ENCODE assay signal across 26 cellular contexts in genomic region chr1:221806984-221807383, GRCh38.
DNase-seq lines count a peak whose midpoint lies in the region; ATAC-seq and TF ChIP-seq lines count a peak whose summit lies in the region.
"Had no signal": no experiment of that assay in that cellular context is flagged by ENCODE, and none has a peak within 500 bp of the region (broad histone marks: within the 10 kb centered on the region; RNA-seq: fewer than 3 reads in every experiment).

No MANE protein-coding gene starts in this region.

- H3K36me3 ChIP-seq in BLaER1 (no peaks in the 10 kb centered on the region), SU-DHL-6 (ENCODE audit: low read length) (no peaks in the 10 kb centered on the region), prostate gland (no peaks in the 10 kb centered on the region), mesenchymal stem cell (ENCODE audit: control insufficient read depth in 1 of 2, insufficient read depth in 2 of 2, low read depth in 1 of 2, low read length in 2 of 2) (no peaks in the 10 kb centered on the region)
- H3K36me3 ChIP-seq: heart right ventricle, vagina had no signal

- no peaks in the 10 kb centered on the region for H3K9me2 ChIP-seq in SU-DHL-6 (replicated peaks; ENCODE audit: insufficient read depth, low read length)

- ATAC-seq in GM18511 (IDR thresholded peaks at IDR 0.05; ENCODE audit: unreplicated experiment) = peak; percentile 47
- peak; percentile 52 for ATAC-seq in HG02759 (IDR thresholded peaks at IDR 0.05; ENCODE audit: unreplicated experiment)
- ATAC-seq in natural killer cell = no peak
- ATAC-seq in GM19035 (IDR thresholded peaks at IDR 0.05; ENCODE audit: unreplicated experiment) = no peak
- ATAC-seq: effector memory CD8-positive, alpha-beta T cell; heart right ventricle; naive thymus-derived CD4-positive, alpha-beta T cell had no signal

- H3K27ac ChIP-seq in BLaER1 = peak overlapping the region; percentile 16
- no peak overlapping the region for H3K27ac ChIP-seq in SU-DHL-6 (ENCODE audit: low read depth, low read length)
- H3K27ac ChIP-seq in prostate gland = no peak overlapping the region
- H3K27ac ChIP-seq in mesenchymal stem cell (ENCODE audit: low read length, poor library complexity, severe bottlenecking) = no peak overlapping the region
- H3K27ac ChIP-seq: C4-2B, coronary artery, heart right ventricle, skin epidermis, vagina had no signal

- no peak overlapping the region for H2BK12ac ChIP-seq in mesenchymal stem cell (ENCODE audit: low read length in 2 of 2)

- H3K9ac ChIP-seq in BLaER1 = 0 out of 2 replicates have a peak overlapping the region, but pooled peaks have one; percentile 36
- H3K9ac ChIP-seq in SU-DHL-6 (ENCODE audit: low read length) = peak overlapping the region; percentile 21; the same call in 1 of the 2 replicates
- H3K9ac ChIP-seq in mesenchymal stem cell (ENCODE audit: low read length) = no peak overlapping the region

- no peaks in the 10 kb centered on the region for H3K36me3 Mint-ChIP-seq in natural killer cell

- H3K4me2 ChIP-seq in BLaER1 = peak overlapping the region; percentile 67
- peak overlapping the region; percentile 38 for H3K4me2 ChIP-seq in SU-DHL-6 (ENCODE audit: low read depth, low read length, poor library complexity, severe bottlenecking)
- no peak overlapping the region for H3K4me2 ChIP-seq in mesenchymal stem cell (ENCODE audit: low read length, poor library complexity, severe bottlenecking)

- no peak overlapping the region for H3K4me3 Mint-ChIP-seq in natural killer cell
- H3K4me3 Mint-ChIP-seq: effector memory CD8-positive, alpha-beta T cell; naive thymus-derived CD4-positive, alpha-beta T cell had no signal

- no peak overlapping the region for H2BK120ac ChIP-seq in mesenchymal stem cell (ENCODE audit: low read depth, low read length)

- no peak overlapping the region for H3K18ac ChIP-seq in mesenchymal stem cell (ENCODE audit: low read depth in 1 of 2, low read length in 2 of 2)

- H3F3A ChIP-seq in SU-DHL-6 (ENCODE audit: insufficient read depth) = peaks cover 7% of the 10 kb centered on the region; the same call in 1 of the 2 replicates

- no peak overlapping the region for H3K4ac ChIP-seq in mesenchymal stem cell (ENCODE audit: low read depth in 1 of 2, low read length in 2 of 2)

- no peak overlapping the region for H2AK5ac ChIP-seq in mesenchymal stem cell (ENCODE audit: low read length, severe bottlenecking)

- peak overlapping the region in 1 of 2 donors; percentile 26 for H3K27ac Mint-ChIP-seq in natural killer cell
- H3K27ac Mint-ChIP-seq: activated naive CD4-positive, alpha-beta T cell treated with anti-CD3 and anti-CD28 coated beads, Interleukin-2, amount 50 U/mL, for 72 hours; effector memory CD8-positive, alpha-beta T cell; naive thymus-derived CD4-positive, alpha-beta T cell had no signal

- no peak overlapping the region for H4K91ac ChIP-seq in mesenchymal stem cell (ENCODE audit: low read length)

- H3K23ac ChIP-seq in mesenchymal stem cell (ENCODE audit: low read length in 2 of 2) = no peak overlapping the region

- no peak overlapping the region for H2AFZ ChIP-seq in SU-DHL-6 (ENCODE audit: low read depth, low read length, severe bottlenecking)
- H2AFZ ChIP-seq in mesenchymal stem cell (ENCODE audit: low read depth, low read length) = no peak overlapping the region

- TF ChIP-seq CTCF in SU-DHL-6 (IDR thresholded peaks at IDR 0.05; ENCODE audit: insufficient read depth, low read length, poor library complexity, severe bottlenecking) = no peak
- no peak for TF ChIP-seq CTCF in prostate gland (IDR thresholded peaks at IDR 0.05)
- TF ChIP-seq CTCF in natural killer cell (IDR thresholded peaks at IDR 0.05) = no peak

- no peak overlapping the region for H3K4me3 ChIP-seq in BLaER1
- H3K4me3 ChIP-seq in SU-DHL-6 (ENCODE audit: insufficient read depth, low read length, poor library complexity, severe bottlenecking) = peak overlapping the region; percentile 8
- H3K4me3 ChIP-seq in prostate gland = no peak overlapping the region
- H3K4me3 ChIP-seq in mesenchymal stem cell (ENCODE audit: insufficient read depth in 1 of 2, low read depth in 1 of 2, low read length in 2 of 2) = no peak overlapping the region
- H3K4me3 ChIP-seq: coronary artery, heart right ventricle, skin epidermis, vagina had no signal

- intact Hi-C loops in prostate gland (cut with DNase I) = no loop called here
- intact Hi-C loops in natural killer cell (cut with micrococcal nuclease) = no loop called here

- H2BK15ac ChIP-seq in mesenchymal stem cell (ENCODE audit: low read depth, poor library complexity, severe bottlenecking) = no peak overlapping the region

- H3K79me2 ChIP-seq in SU-DHL-6 (ENCODE audit: insufficient read depth, low read length) = no peaks in the 10 kb centered on the region

- no peak for TF ChIP-seq POLR2A in prostate gland (IDR thresholded peaks at IDR 0.05)

- H3K9me3 ChIP-seq in BLaER1 (no peaks in the 10 kb centered on the region), SU-DHL-6 (ENCODE audit: insufficient read depth, low read length) (no peaks in the 10 kb centered on the region), prostate gland (no peaks in the 10 kb centered on the region), mesenchymal stem cell (ENCODE audit: control insufficient read depth, low read length) (no peaks in the 10 kb centered on the region)
- H3K9me3 ChIP-seq: heart right ventricle, vagina had no signal

- H3K27me3 Mint-ChIP-seq in natural killer cell (ENCODE audit: low read depth in 2 of 2) = no peaks in the 10 kb centered on the region
- H3K27me3 Mint-ChIP-seq: effector memory CD8-positive, alpha-beta T cell had no signal

- H3K4me1 Mint-ChIP-seq in natural killer cell = peaks cover 35 to 40% of the 10 kb centered on the region in 2 donors

- H2BK5ac ChIP-seq in mesenchymal stem cell (ENCODE audit: low read depth, low read length, poor library complexity, severe bottlenecking) = no peak overlapping the region

- H3K79me1 ChIP-seq in mesenchymal stem cell (replicated peaks; ENCODE audit: low read length, poor library complexity, severe bottlenecking) = no peaks in the 10 kb centered on the region

- H3K4me1 ChIP-seq in BLaER1 (peaks cover 35% of the 10 kb centered on the region), prostate gland (replicated peaks) (no peaks in the 10 kb centered on the region), mesenchymal stem cell (ENCODE audit: control insufficient read depth, insufficient read depth, low read depth, low read length) (peaks cover 2% of the 10 kb centered on the region)
- H3K4me1 ChIP-seq: vagina had no signal

- H4K20me1 ChIP-seq in BLaER1 = no peaks in the 10 kb centered on the region
- H4K20me1 ChIP-seq in SU-DHL-6 (ENCODE audit: low read depth, low read length) = no peaks in the 10 kb centered on the region

- H4K8ac ChIP-seq in mesenchymal stem cell (ENCODE audit: low read length) = no peak overlapping the region

- DNase-seq in prostate gland (ENCODE audit: low spot score) = no peak
- DNase-seq in natural killer cell = no peak
- no peak for DNase-seq in mesenchymal stem cell
- DNase-seq: ACHN; activated CD4-positive, alpha-beta T cell treated with anti-CD3 and anti-CD28 coated beads, Interleukin-2, amount 50 U/mL, for 1 hour; effector memory CD8-positive, alpha-beta T cell; EL; foreskin fibroblast; heart right ventricle; mesendoderm; MV-4-11; naive thymus-derived CD4-positive, alpha-beta T cell; NCI-H187; NCI-H69; occipital lobe; RPMI8226 had no signal

- no peak overlapping the region for H3K14ac ChIP-seq in mesenchymal stem cell (ENCODE audit: low read length in 2 of 2)

- no peaks in the 10 kb centered on the region for H3K9me3 Mint-ChIP-seq in natural killer cell
- H3K9me3 Mint-ChIP-seq: effector memory CD8-positive, alpha-beta T cell had no signal

- H3K27me3 ChIP-seq in BLaER1 (no peaks in the 10 kb centered on the region), SU-DHL-6 (ENCODE audit: low read length) (no peaks in the 10 kb centered on the region), prostate gland (replicated peaks; ENCODE audit: insufficient read depth) (no peaks in the 10 kb centered on the region), mesenchymal stem cell (ENCODE audit: control insufficient read depth in 1 of 2, insufficient read depth in 1 of 2, low read length in 2 of 2) (no peaks in the 10 kb centered on the region)
- H3K27me3 ChIP-seq: heart right ventricle, vagina had no signal

Comparison
In these comparisons a context has a peak if more than half of its experiments do, and no peak if none do; other contexts are left out.
1. ATAC-seq: peak in GM18511 (single experiment) and HG02759 (single experiment); none in natural killer cell (0 of 3) and GM19035 (single experiment).